14 cellular contexts compared by ENCODE assay signal in the genomic region with DNA sequence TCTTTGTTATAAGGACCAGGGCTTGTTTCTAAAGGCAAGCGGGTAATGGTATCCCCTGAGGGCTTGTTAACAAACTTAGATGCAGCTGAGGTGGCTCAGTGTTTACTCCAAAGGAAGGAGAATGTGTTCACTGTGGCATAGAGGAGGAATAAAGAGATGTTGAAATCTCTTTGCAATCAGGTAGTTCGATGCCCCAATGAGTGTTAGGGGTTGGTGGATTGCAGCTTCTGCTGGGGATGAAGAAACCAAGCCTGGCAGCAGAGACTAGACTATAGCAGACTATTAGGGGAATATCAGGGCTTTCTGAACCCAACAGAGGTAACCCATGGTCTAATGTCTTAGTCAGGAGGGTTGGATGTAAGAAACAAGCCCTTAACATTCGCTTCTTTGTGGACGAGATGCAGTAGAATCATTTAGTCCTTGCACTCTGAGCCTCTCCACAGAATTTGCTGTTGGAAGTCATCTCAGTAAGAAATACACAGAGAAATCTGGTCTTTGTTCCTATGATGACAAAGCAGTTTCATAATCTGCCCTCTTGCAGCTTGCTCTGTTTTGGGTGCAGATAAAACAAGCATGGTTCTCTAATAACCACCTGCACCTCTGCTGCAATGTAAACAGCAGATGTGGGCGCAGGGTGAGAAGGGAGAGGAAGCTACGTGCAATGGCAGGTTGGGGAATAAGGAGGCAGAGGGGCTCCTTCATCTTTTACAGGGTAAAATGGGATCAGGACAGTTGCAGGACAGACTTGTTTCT.
DNase-seq lines count a peak whose midpoint lies in the region; ATAC-seq, FAIRE-seq and TF ChIP-seq lines count a peak whose summit lies in the region.
"Had no signal": no experiment of that assay in that cellular context is flagged by ENCODE, and none has a peak within 500 bp of the region (broad histone marks: within the 10 kb centered on the region; RNA-seq: fewer than 3 reads in every experiment).

No MANE protein-coding gene starts in this region.

- H3K4me1 Mint-ChIP-seq in activated naive CD4-positive, alpha-beta T cell treated with anti-CD3 and anti-CD28 coated beads, Interleukin-2, amount 10 ng/mL, durations not matched to agents 7 days and 5 days = peaks cover 6% of the 10 kb centered on the region
- no peaks in the 10 kb centered on the region for H3K4me1 Mint-ChIP-seq in MCF 10A (ENCODE audit: insufficient read depth, unreplicated experiment)
- H3K4me1 Mint-ChIP-seq: CD4-positive, alpha-beta memory T cell had no signal

- intact Hi-C loops in MCF 10A (cut with micrococcal nuclease) = no loop called here

- H3K36me3 Mint-ChIP-seq in activated naive CD4-positive, alpha-beta T cell treated with anti-CD3 and anti-CD28 coated beads, Interleukin-2, amount 50 U/mL, for 72 hours = peaks cover 0 to 4% of the 10 kb centered on the region in 2 donors
- peaks cover 43% of the 10 kb centered on the region for H3K36me3 Mint-ChIP-seq in activated naive CD4-positive, alpha-beta T cell treated with anti-CD3 and anti-CD28 coated beads, Interleukin-2, amount 10 ng/mL, durations not matched to agents 7 days and 5 days
- H3K36me3 Mint-ChIP-seq in MCF 10A (ENCODE audit: insufficient read depth, unreplicated experiment) = peaks cover 56% of the 10 kb centered on the region

- no peaks in the 10 kb centered on the region for H3K9me3 Mint-ChIP-seq in activated naive CD4-positive, alpha-beta T cell treated with anti-CD3 and anti-CD28 coated beads, Interleukin-2, amount 50 U/mL, for 72 hours
- no peaks in the 10 kb centered on the region for H3K9me3 Mint-ChIP-seq in activated naive CD4-positive, alpha-beta T cell treated with anti-CD3 and anti-CD28 coated beads, Interleukin-2, amount 10 ng/mL, durations not matched to agents 7 days and 5 days
- H3K9me3 Mint-ChIP-seq in MCF 10A (ENCODE audit: unreplicated experiment) = no peaks in the 10 kb centered on the region
- H3K9me3 Mint-ChIP-seq: activated naive CD4-positive, alpha-beta T cell treated with anti-CD3 and anti-CD28 coated beads for 36 hours; CD4-positive, alpha-beta memory T cell had no signal

- no peak overlapping the region for H3K4me3 Mint-ChIP-seq in activated naive CD4-positive, alpha-beta T cell treated with anti-CD3 and anti-CD28 coated beads, Interleukin-2, amount 10 ng/mL, durations not matched to agents 7 days and 5 days
- H3K4me3 Mint-ChIP-seq in MCF 10A (ENCODE audit: unreplicated experiment) = no peak overlapping the region
- H3K4me3 Mint-ChIP-seq: activated naive CD4-positive, alpha-beta T cell treated with anti-CD3 and anti-CD28 coated beads for 36 hours; CD4-positive, alpha-beta memory T cell had no signal

- no peaks in the 10 kb centered on the region for H3K4me1 ChIP-seq in foreskin keratinocyte
- H3K4me1 ChIP-seq: parathyroid adenoma, testis had no signal

- FAIRE-seq in D721Med (lab: Jason Lieb, UNC) = no peak
- FAIRE-seq: GM12878 had no signal

- POLR2A ChIA-PET in MCF 10A (lab: Yijun Ruan, JAX) = interaction anchor here (0.6 kb wide), 1 partner anchor 658 kb away, joined by 3 read pairs; no protein-coding TSS in a partner anchor

- no TSS peak for BruUV-seq in MCF 10A (replicated peaks; lab: Mats Ljungman, UMichigan)

- H3K27me3 ChIP-seq in foreskin keratinocyte = no peaks in the 10 kb centered on the region
- H3K27me3 ChIP-seq: testis had no signal

- DNase-seq in activated naive CD4-positive, alpha-beta T cell treated with anti-CD3 and anti-CD28 coated beads, Interleukin-2, amount 50 U/mL, for 72 hours (ENCODE audit: low spot score in 2 of 2) = no peak
- DNase-seq in activated naive CD4-positive, alpha-beta T cell treated with anti-CD3 and anti-CD28 coated beads, Interleukin-2, amount 10 ng/mL, durations not matched to agents 7 days and 5 days = no peak
- DNase-seq in NCI-H2171 treated with DMSO at 0.1 percent for 48 hours (lab: John Stamatoyannopoulos, UW) (peak; percentile 87), fibroblast of peridontal ligament (ENCODE audit: extremely low read depth) (peak; percentile 36), MCF 10A (ENCODE audit: unreplicated experiment) (no peak), foreskin keratinocyte (no peak), D721Med (ENCODE audit: insufficient read length, low spot score) (no peak)
- no peak for DNase-seq in stimulated activated CD4-positive, alpha-beta T cell treated with anti-CD3 and anti-CD28 coated beads, Interleukin-2, amount 100 ng/mL, for 48 hours
- DNase-seq: activated naive CD4-positive, alpha-beta T cell treated with anti-CD3 and anti-CD28 coated beads for 36 hours; CD4-positive, alpha-beta memory T cell; testis had no signal

- CTCF ChIA-PET in activated naive CD4-positive, alpha-beta T cell treated with anti-CD3 and anti-CD28 coated beads, Interleukin-2, amount 10 ng/mL, durations not matched to agents 7 days and 5 days (lab: Charles Lee) = no interaction called here
- CTCF ChIA-PET in MCF 10A (lab: Yijun Ruan, JAX) = interaction anchor here (0.7 kb wide), 1 partner anchor 549 kb away, joined by 3 read pairs; no protein-coding TSS in a partner anchor

- H3K27me3 Mint-ChIP-seq in activated naive CD4-positive, alpha-beta T cell treated with anti-CD3 and anti-CD28 coated beads, Interleukin-2, amount 10 ng/mL, durations not matched to agents 7 days and 5 days = no peaks in the 10 kb centered on the region
- H3K27me3 Mint-ChIP-seq in MCF 10A (ENCODE audit: insufficient read depth, unreplicated experiment) = no peaks in the 10 kb centered on the region
- H3K27me3 Mint-ChIP-seq: CD4-positive, alpha-beta memory T cell had no signal

- no peak for ATAC-seq in activated naive CD4-positive, alpha-beta T cell treated with anti-CD3 and anti-CD28 coated beads, Interleukin-2, amount 50 U/mL, for 72 hours
- no peak for ATAC-seq in foreskin keratinocyte
- ATAC-seq: GM12878, HCT116 had no signal

- peak overlapping the region; percentile 39 to 75 for H3K27ac Mint-ChIP-seq in activated naive CD4-positive, alpha-beta T cell treated with anti-CD3 and anti-CD28 coated beads, Interleukin-2, amount 50 U/mL, for 72 hours
- H3K27ac Mint-ChIP-seq in activated naive CD4-positive, alpha-beta T cell treated with anti-CD3 and anti-CD28 coated beads, Interleukin-2, amount 10 ng/mL, durations not matched to agents 7 days and 5 days = no peak overlapping the region
- H3K27ac Mint-ChIP-seq in MCF 10A (ENCODE audit: low read depth, unreplicated experiment) = no peak overlapping the region
- H3K27ac Mint-ChIP-seq: activated naive CD4-positive, alpha-beta T cell treated with anti-CD3 and anti-CD28 coated beads for 36 hours had no signal

- TF ChIP-seq CTCF in MCF 10A (IDR thresholded peaks at IDR 0.05; ENCODE audit: unreplicated experiment) (no peak), foreskin keratinocyte (conservative IDR thresholded peaks at IDR 0.05) (no peak), D721Med (IDR thresholded peaks at IDR 0.05; ENCODE audit: insufficient read depth, missing control alignments) (no peak)

- no peak overlapping the region for H3K27ac ChIP-seq in foreskin keratinocyte
- H3K27ac ChIP-seq: parathyroid adenoma, testis had no signal

Comparison
In these comparisons a context has a peak if more than half of its experiments do, and no peak if none do; other contexts are left out.
1. H3K27ac Mint-ChIP-seq: peak in activated naive CD4-positive, alpha-beta T cell treated with anti-CD3 and anti-CD28 coated beads, Interleukin-2, amount 50 U/mL, for 72 hours (2 of 2); none in activated naive CD4-positive, alpha-beta T cell treated with anti-CD3 and anti-CD28 coated beads, Interleukin-2, amount 10 ng/mL, durations not matched to agents 7 days and 5 days (single experiment) and MCF 10A (single experiment).
2. DNase-seq: peak in NCI-H2171 treated with DMSO at 0.1 percent for 48 hours (single experiment) and fibroblast of peridontal ligament (single experiment); none in activated naive CD4-positive, alpha-beta T cell treated with anti-CD3 and anti-CD28 coated beads, Interleukin-2, amount 50 U/mL, for 72 hours (0 of 2), activated naive CD4-positive, alpha-beta T cell treated with anti-CD3 and anti-CD28 coated beads, Interleukin-2, amount 10 ng/mL, durations not matched to agents 7 days and 5 days (single experiment), MCF 10A (single experiment), foreskin keratinocyte (0 of 2), D721Med (single experiment) and stimulated activated CD4-positive, alpha-beta T cell treated with anti-CD3 and anti-CD28 coated beads, Interleukin-2, amount 100 ng/mL, for 48 hours (0 of 2).